ENCODE assay signal across 1 cellular context in genomic region chr19:39327990-39328705, GRCh38.
TF ChIP-seq lines count a peak whose summit lies in the region.

No MANE protein-coding gene starts in this region.

TF ChIP-seq in K562, 482 proteins besides CTCF, POLR2A, EP300 and RAD21 (continued from another document and continues in another):
- TF ChIP-seq PKNOX1 (IDR thresholded peaks at IDR 0.05) (no peak), CREM (IDR thresholded peaks at IDR 0.05; ENCODE audit: low read depth) (peak; percentile 43; the same call in 1 of the 2 replicates), LARP7 (IDR thresholded peaks at IDR 0.05) (no peak), ZNF695 (CRISPR knock-in tag; IDR thresholded peaks at IDR 0.05) (no peak), NCOR1 (IDR thresholded peaks at IDR 0.05) (no peak), BRD9 (IDR thresholded peaks at IDR 0.05; ENCODE audit: low read depth, partially characterized antibody) (no peak), LCOR (CRISPR knock-in tag; IDR thresholded peaks at IDR 0.05) (no peak), CREB3 (tag; conservative IDR thresholded peaks at IDR 0.05; ENCODE audit: low read depth) (no peak), IFI16 (CRISPR knock-in tag; IDR thresholded peaks at IDR 0.05) (no peak), SREBF2 (CRISPR knock-in tag; IDR thresholded peaks at IDR 0.05) (no peak), ESRRA (IDR thresholded peaks at IDR 0.05; ENCODE audit: borderline replicate concordance, low read depth) (no peak), PML (IDR thresholded peaks at IDR 0.05; ENCODE audit: low read length) (no peak), GMEB1 (CRISPR knock-in tag; IDR thresholded peaks at IDR 0.05) (no peak), FOXA3 (CRISPR knock-in tag; conservative IDR thresholded peaks at IDR 0.05 in 1 of 2, IDR thresholded peaks at IDR 0.05 in 1 of 2) (no peak), DACH1 (IDR thresholded peaks at IDR 0.05; ENCODE audit: partially characterized antibody) (no peak), ZKSCAN1 (IDR thresholded peaks at IDR 0.05; ENCODE audit: low read depth, low read length) (no peak), RREB1 (CRISPR knock-in tag; IDR thresholded peaks at IDR 0.05) (no peak), ZNF212 (CRISPR knock-in tag; IDR thresholded peaks at IDR 0.05) (no peak), RBM34 (IDR thresholded peaks at IDR 0.05; ENCODE audit: borderline replicate concordance, insufficient read depth, low read length) (no peak), NFRKB (IDR thresholded peaks at IDR 0.05; ENCODE audit: low read depth) (no peak), ZNF134 (CRISPR knock-in tag; conservative IDR thresholded peaks at IDR 0.05) (no peak), ZBTB11 (CRISPR knock-in tag; IDR thresholded peaks at IDR 0.05) (no peak), NR3C1 (CRISPR knock-in tag; IDR thresholded peaks at IDR 0.05) (no peak), ATF1 (CRISPR knock-in tag; IDR thresholded peaks at IDR 0.05) (no peak), ATF1 (tag; IDR thresholded peaks at IDR 0.05) (no peak), ELF1 (tag; IDR thresholded peaks at IDR 0.05) (no peak), BDP1 (IDR thresholded peaks at IDR 0.05; ENCODE audit: insufficient read depth, insufficient read length) (no peak), XRCC5 (IDR thresholded peaks at IDR 0.05; ENCODE audit: low read depth, low read length) (peak; percentile 84)
- TF ChIP-seq, protein P1, sequence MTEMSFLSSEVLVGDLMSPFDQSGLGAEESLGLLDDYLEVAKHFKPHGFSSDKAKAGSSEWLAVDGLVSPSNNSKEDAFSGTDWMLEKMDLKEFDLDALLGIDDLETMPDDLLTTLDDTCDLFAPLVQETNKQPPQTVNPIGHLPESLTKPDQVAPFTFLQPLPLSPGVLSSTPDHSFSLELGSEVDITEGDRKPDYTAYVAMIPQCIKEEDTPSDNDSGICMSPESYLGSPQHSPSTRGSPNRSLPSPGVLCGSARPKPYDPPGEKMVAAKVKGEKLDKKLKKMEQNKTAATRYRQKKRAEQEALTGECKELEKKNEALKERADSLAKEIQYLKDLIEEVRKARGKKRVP (CRISPR knock-in tag; IDR thresholded peaks at IDR 0.05) = no peak
- TF ChIP-seq, protein P2, sequence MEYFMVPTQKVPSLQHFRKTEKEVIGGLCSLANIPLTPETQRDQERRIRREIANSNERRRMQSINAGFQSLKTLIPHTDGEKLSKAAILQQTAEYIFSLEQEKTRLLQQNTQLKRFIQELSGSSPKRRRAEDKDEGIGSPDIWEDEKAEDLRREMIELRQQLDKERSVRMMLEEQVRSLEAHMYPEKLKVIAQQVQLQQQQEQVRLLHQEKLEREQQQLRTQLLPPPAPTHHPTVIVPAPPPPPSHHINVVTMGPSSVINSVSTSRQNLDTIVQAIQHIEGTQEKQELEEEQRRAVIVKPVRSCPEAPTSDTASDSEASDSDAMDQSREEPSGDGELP (CRISPR knock-in tag; IDR thresholded peaks at IDR 0.05; ENCODE audit: borderline replicate concordance) = peak; percentile 62
- TF ChIP-seq, protein P3, sequence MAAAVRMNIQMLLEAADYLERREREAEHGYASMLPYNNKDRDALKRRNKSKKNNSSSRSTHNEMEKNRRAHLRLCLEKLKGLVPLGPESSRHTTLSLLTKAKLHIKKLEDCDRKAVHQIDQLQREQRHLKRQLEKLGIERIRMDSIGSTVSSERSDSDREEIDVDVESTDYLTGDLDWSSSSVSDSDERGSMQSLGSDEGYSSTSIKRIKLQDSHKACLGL (CRISPR knock-in tag; IDR thresholded peaks at IDR 0.05; ENCODE audit: borderline replicate concordance, poor library complexity, severe bottlenecking) = no peak
- TF ChIP-seq, protein P4, sequence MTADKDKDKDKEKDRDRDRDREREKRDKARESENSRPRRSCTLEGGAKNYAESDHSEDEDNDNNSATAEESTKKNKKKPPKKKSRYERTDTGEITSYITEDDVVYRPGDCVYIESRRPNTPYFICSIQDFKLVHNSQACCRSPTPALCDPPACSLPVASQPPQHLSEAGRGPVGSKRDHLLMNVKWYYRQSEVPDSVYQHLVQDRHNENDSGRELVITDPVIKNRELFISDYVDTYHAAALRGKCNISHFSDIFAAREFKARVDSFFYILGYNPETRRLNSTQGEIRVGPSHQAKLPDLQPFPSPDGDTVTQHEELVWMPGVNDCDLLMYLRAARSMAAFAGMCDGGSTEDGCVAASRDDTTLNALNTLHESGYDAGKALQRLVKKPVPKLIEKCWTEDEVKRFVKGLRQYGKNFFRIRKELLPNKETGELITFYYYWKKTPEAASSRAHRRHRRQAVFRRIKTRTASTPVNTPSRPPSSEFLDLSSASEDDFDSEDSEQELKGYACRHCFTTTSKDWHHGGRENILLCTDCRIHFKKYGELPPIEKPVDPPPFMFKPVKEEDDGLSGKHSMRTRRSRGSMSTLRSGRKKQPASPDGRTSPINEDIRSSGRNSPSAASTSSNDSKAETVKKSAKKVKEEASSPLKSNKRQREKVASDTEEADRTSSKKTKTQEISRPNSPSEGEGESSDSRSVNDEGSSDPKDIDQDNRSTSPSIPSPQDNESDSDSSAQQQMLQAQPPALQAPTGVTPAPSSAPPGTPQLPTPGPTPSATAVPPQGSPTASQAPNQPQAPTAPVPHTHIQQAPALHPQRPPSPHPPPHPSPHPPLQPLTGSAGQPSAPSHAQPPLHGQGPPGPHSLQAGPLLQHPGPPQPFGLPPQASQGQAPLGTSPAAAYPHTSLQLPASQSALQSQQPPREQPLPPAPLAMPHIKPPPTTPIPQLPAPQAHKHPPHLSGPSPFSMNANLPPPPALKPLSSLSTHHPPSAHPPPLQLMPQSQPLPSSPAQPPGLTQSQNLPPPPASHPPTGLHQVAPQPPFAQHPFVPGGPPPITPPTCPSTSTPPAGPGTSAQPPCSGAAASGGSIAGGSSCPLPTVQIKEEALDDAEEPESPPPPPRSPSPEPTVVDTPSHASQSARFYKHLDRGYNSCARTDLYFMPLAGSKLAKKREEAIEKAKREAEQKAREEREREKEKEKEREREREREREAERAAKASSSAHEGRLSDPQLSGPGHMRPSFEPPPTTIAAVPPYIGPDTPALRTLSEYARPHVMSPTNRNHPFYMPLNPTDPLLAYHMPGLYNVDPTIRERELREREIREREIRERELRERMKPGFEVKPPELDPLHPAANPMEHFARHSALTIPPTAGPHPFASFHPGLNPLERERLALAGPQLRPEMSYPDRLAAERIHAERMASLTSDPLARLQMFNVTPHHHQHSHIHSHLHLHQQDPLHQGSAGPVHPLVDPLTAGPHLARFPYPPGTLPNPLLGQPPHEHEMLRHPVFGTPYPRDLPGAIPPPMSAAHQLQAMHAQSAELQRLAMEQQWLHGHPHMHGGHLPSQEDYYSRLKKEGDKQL (CRISPR knock-in tag; IDR thresholded peaks at IDR 0.05; ENCODE audit: borderline replicate concordance) = no peak
- TF ChIP-seq, protein P5, sequence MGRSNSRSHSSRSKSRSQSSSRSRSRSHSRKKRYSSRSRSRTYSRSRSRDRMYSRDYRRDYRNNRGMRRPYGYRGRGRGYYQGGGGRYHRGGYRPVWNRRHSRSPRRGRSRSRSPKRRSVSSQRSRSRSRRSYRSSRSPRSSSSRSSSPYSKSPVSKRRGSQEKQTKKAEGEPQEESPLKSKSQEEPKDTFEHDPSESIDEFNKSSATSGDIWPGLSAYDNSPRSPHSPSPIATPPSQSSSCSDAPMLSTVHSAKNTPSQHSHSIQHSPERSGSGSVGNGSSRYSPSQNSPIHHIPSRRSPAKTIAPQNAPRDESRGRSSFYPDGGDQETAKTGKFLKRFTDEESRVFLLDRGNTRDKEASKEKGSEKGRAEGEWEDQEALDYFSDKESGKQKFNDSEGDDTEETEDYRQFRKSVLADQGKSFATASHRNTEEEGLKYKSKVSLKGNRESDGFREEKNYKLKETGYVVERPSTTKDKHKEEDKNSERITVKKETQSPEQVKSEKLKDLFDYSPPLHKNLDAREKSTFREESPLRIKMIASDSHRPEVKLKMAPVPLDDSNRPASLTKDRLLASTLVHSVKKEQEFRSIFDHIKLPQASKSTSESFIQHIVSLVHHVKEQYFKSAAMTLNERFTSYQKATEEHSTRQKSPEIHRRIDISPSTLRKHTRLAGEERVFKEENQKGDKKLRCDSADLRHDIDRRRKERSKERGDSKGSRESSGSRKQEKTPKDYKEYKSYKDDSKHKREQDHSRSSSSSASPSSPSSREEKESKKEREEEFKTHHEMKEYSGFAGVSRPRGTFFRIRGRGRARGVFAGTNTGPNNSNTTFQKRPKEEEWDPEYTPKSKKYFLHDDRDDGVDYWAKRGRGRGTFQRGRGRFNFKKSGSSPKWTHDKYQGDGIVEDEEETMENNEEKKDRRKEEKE (IDR thresholded peaks at IDR 0.05; ENCODE audit: borderline replicate concordance in 1 of 2, control insufficient read depth in 1 of 2, low read depth in 2 of 2, low read length in 1 of 2) = no peak
